In genomic region chr13:46492946-46493345, GRCh38 we compare ENCODE assay signal across 8 cellular contexts.
DNase-seq lines count a peak whose midpoint lies in the region; ATAC-seq and TF ChIP-seq lines count a peak whose summit lies in the region.

No MANE protein-coding gene starts in this region.

- H3K4me1 ChIP-seq in breast epithelium = no peaks in the 10 kb centered on the region

- no peaks in the 10 kb centered on the region for H3K27me3 ChIP-seq in breast epithelium

- H3K9me3 ChIP-seq in breast epithelium = no peaks in the 10 kb centered on the region

- no peak overlapping the region for H3K27ac ChIP-seq in breast epithelium

- H3K4me3 Mint-ChIP-seq in activated naive CD4-positive, alpha-beta T cell treated with anti-CD3 and anti-CD28 coated beads for 36 hours = no peak overlapping the region
- no peak overlapping the region for H3K4me3 Mint-ChIP-seq in activated T-cell treated with anti-CD3 and anti-CD28 coated beads, Interleukin-2, amount 50 U/mL, for 4 hours

- CTCF ChIA-PET in activated naive CD4-positive, alpha-beta T cell treated with anti-CD3 and anti-CD28 coated beads for 36 hours (lab: Charles Lee) = interaction anchor here (0.7 kb wide), 1 partner anchor 273 kb away, joined by 3 read pairs; no protein-coding TSS in a partner anchor

- intact Hi-C loops in activated naive CD4-positive, alpha-beta T cell treated with anti-CD3 and anti-CD28 coated beads for 36 hours (cut with micrococcal nuclease) = loop anchor here (1.0 to 2.0 kb wide), 4 partner anchors 58 to 1282 kb away; no protein-coding TSS in a partner anchor
- intact Hi-C loops in breast epithelium (cut with DNase I; ENCODE audit: low total_unique reads) = no loop called here

- no peaks in the 10 kb centered on the region for H3K36me3 ChIP-seq in breast epithelium

- no peak overlapping the region for H3K4me3 ChIP-seq in breast epithelium

- no peaks in the 10 kb centered on the region for H3K27me3 Mint-ChIP-seq in activated naive CD4-positive, alpha-beta T cell treated with anti-CD3 and anti-CD28 coated beads for 36 hours (ENCODE audit: low read depth)
- peaks cover 4% of the 10 kb centered on the region for H3K27me3 Mint-ChIP-seq in activated T-cell treated with anti-CD3 and anti-CD28 coated beads, Interleukin-2, amount 50 U/mL, for 4 hours (ENCODE audit: low read depth)

- no peak overlapping the region for H3K27ac Mint-ChIP-seq in activated naive CD4-positive, alpha-beta T cell treated with anti-CD3 and anti-CD28 coated beads for 36 hours

- no peaks in the 10 kb centered on the region for H3K9me3 Mint-ChIP-seq in activated naive CD4-positive, alpha-beta T cell treated with anti-CD3 and anti-CD28 coated beads for 36 hours
- no peaks in the 10 kb centered on the region for H3K9me3 Mint-ChIP-seq in activated T-cell treated with anti-CD3 and anti-CD28 coated beads, Interleukin-2, amount 50 U/mL, for 4 hours

- H3K36me3 Mint-ChIP-seq in activated naive CD4-positive, alpha-beta T cell treated with anti-CD3 and anti-CD28 coated beads for 36 hours (ENCODE audit: low read depth) = no peaks in the 10 kb centered on the region
- no peaks in the 10 kb centered on the region for H3K36me3 Mint-ChIP-seq in activated T-cell treated with anti-CD3 and anti-CD28 coated beads, Interleukin-2, amount 50 U/mL, for 4 hours (ENCODE audit: insufficient read depth)

- no peaks in the 10 kb centered on the region for H3K4me1 Mint-ChIP-seq in activated naive CD4-positive, alpha-beta T cell treated with anti-CD3 and anti-CD28 coated beads for 36 hours (ENCODE audit: low read depth)
- no peaks in the 10 kb centered on the region for H3K4me1 Mint-ChIP-seq in activated T-cell treated with anti-CD3 and anti-CD28 coated beads, Interleukin-2, amount 50 U/mL, for 4 hours (ENCODE audit: low read depth)

- TF ChIP-seq CTCF in breast epithelium (IDR thresholded peaks at IDR 0.05) = peak; percentile 37 to 58 (median 57)

- DNase-seq in activated naive CD4-positive, alpha-beta T cell treated with anti-CD3 and anti-CD28 coated beads for 36 hours = peak; percentile 11
- DNase-seq in activated naive CD4-positive, alpha-beta T cell treated with anti-CD3 and anti-CD28 coated beads, Interleukin-2, amount 50 U/mL, for 16 hours = no peak
- peak; percentile 26 for DNase-seq in NCI-H2107 (lab: John Stamatoyannopoulos, UW)
- no peak for DNase-seq in breast epithelium (ENCODE audit: low spot score in 2 of 2)
- DNase-seq in left lobe of liver (ENCODE audit: low spot score) = no peak
- no peak for DNase-seq in activated T-cell treated with anti-CD3 and anti-CD28 coated beads, Interleukin-2, amount 50 U/mL, for 4 hours
- DNase-seq in NCI-H774 (lab: John Stamatoyannopoulos, UW) = no peak

- no peak for TF ChIP-seq POLR2A in breast epithelium (IDR thresholded peaks at IDR 0.05)

- ATAC-seq in left lobe of liver (peak; percentile 76), GM19324 (IDR thresholded peaks at IDR 0.05; ENCODE audit: low FRiP score, unreplicated experiment) (no peak)
- ATAC-seq in activated T-cell treated with anti-CD3 and anti-CD28 coated beads, Interleukin-2, amount 50 U/mL, for 4 hours = no peak

Comparison
In these comparisons a context has a peak if more than half of its experiments do, and no peak if none do; other contexts are left out.
1. DNase-seq: peak in activated naive CD4-positive, alpha-beta T cell treated with anti-CD3 and anti-CD28 coated beads for 36 hours (single experiment) and NCI-H2107 (single experiment); none in activated naive CD4-positive, alpha-beta T cell treated with anti-CD3 and anti-CD28 coated beads, Interleukin-2, amount 50 U/mL, for 16 hours (single experiment), breast epithelium (0 of 2), left lobe of liver (single experiment), activated T-cell treated with anti-CD3 and anti-CD28 coated beads, Interleukin-2, amount 50 U/mL, for 4 hours (single experiment) and NCI-H774 (single experiment).